ENCODE assay signal across 21 cellular contexts in the genomic region with DNA sequence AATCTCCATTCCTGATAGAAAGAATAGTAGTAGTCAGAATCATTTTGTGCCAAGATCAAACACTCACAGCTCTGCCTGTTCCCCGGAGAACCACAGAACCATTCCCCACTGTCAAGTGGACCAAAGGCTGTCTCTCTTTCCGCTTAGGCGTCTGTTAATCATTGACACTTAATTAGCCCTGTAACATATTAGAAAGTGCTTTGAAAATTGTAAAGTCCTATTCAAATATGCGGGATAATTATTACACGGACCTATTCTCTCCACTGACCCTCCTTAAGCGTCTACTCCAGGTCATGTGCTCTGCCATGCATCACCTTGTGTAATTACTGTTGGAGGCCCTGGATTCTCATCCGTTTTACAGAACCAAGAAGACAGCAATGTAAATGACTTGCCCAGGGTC.
A peak's percentile ranks its signal among the peaks of the same experiment; 100 is the strongest.
DNase-seq lines count a peak whose midpoint lies in the region; ATAC-seq and TF ChIP-seq lines count a peak whose summit lies in the region.
"Had no signal": no experiment of that assay in that cellular context is flagged by ENCODE, and none has a peak within 500 bp of the region (broad histone marks: within the 10 kb centered on the region; RNA-seq: fewer than 3 reads in every experiment).

No MANE protein-coding gene starts in this region.

- H3K4me1 ChIP-seq in hepatocyte (ENCODE audit: insufficient read depth) (peaks cover 9% of the 10 kb centered on the region), lower lobe of right lung (no peaks in the 10 kb centered on the region), upper lobe of left lung (no peaks in the 10 kb centered on the region)

- ATAC-seq in lower lobe of right lung (peak; percentile 67 to 81), upper lobe of left lung (ENCODE audit: low FRiP score in 2 of 2) (peak; percentile 14 to 60), HG02885 (IDR thresholded peaks at IDR 0.05; ENCODE audit: poor library complexity, unreplicated experiment) (no peak)

- H3K79me2 ChIP-seq in hepatocyte: no peaks in the 10 kb centered on the region

- H3K36me3 ChIP-seq in hepatocyte (replicated peaks; ENCODE audit: insufficient read depth, low read depth): no peaks in the 10 kb centered on the region
- H3K36me3 ChIP-seq in lower lobe of right lung: no peaks in the 10 kb centered on the region
- H3K36me3 ChIP-seq in upper lobe of left lung: no peaks in the 10 kb centered on the region

- H4K20me1 ChIP-seq in hepatocyte (ENCODE audit: insufficient read depth, poor library complexity, severe bottlenecking): no peaks in the 10 kb centered on the region

- TF ChIP-seq CTCF in hepatocyte (IDR thresholded peaks at IDR 0.05; ENCODE audit: poor library complexity) (no peak), lower lobe of right lung (IDR thresholded peaks at IDR 0.05) (no peak), upper lobe of left lung (IDR thresholded peaks at IDR 0.05) (no peak)

- no peaks in the 10 kb centered on the region for H3K9me2 ChIP-seq in hepatocyte (replicated peaks; ENCODE audit: insufficient read depth)
- H3K9me2 ChIP-seq: SK-N-SH had no signal

- H3K4me3 ChIP-seq in hepatocyte: no peak overlapping the region
- H3K4me3 ChIP-seq in lower lobe of right lung: no peak overlapping the region
- no peak overlapping the region for H3K4me3 ChIP-seq in upper lobe of left lung
- H3K4me3 ChIP-seq: PC-9 had no signal

- H3K9me3 ChIP-seq in hepatocyte (ENCODE audit: low read depth): no peaks in the 10 kb centered on the region
- H3K9me3 ChIP-seq in lower lobe of right lung: peaks cover 4% of the 10 kb centered on the region
- H3K9me3 ChIP-seq in upper lobe of left lung: no peaks in the 10 kb centered on the region

- 56% methylated on average over 7 of the region's 7 CpGs for WGBS in hepatocyte (ENCODE audit: low lambda C conversion rate, missing lambda C conversion rate)
- WGBS in upper lobe of left lung, 2 donors: 72 to 80% methylated on average over 7 of the region's 7 CpGs

- no peak for TF ChIP-seq POLR2A in upper lobe of left lung (IDR thresholded peaks at IDR 0.05)

- H3K4me2 ChIP-seq in hepatocyte: no peak overlapping the region
- H3K4me2 ChIP-seq: SK-N-SH had no signal

- no peak overlapping the region for H2AFZ ChIP-seq in hepatocyte
- H2AFZ ChIP-seq: PC-9 had no signal

- intact Hi-C loops in lower lobe of right lung (cut with DNase I): no loop called here

- DNase-seq in DMS53 treated with DMSO at 0.1 percent for 48 hours (lab: John Stamatoyannopoulos, UW; ENCODE audit: unreplicated experiment): peak; percentile 7
- peak; percentile 43 for DNase-seq in hepatocyte (ENCODE audit: low spot score)
- no peak for DNase-seq in lower lobe of right lung
- DNase-seq in upper lobe of left lung: peak in 1 of 2 donors; percentile 34
- DNase-seq in ureter (ENCODE audit: low spot score): no peak
- no peak for DNase-seq in epidermal melanocyte (ENCODE audit: insufficient read length, low spot score)
- DNase-seq: DMS 273 treated with DMSO at 0.1 percent for 48 hours, GOT3, HCEC 1CT, KG1, NCI-H1092 treated with DMSO at 0.1 percent for 48 hours, NCI-H146, NCI-H2029, NCI-H2227 treated with DMSO at 0.1 percent for 48 hours, NCI-H510A treated with DMSO at 0.1 percent for 48 hours, NCI-H748 treated with DMSO at 0.1 percent for 48 hours, PC-9, SIG-M5, SK-N-SH had no signal

- no peak for TF ChIP-seq EP300 in upper lobe of left lung (IDR thresholded peaks at IDR 0.05)

- H3K27me3 ChIP-seq in hepatocyte (no peaks in the 10 kb centered on the region), lower lobe of right lung (ENCODE audit: low read depth) (no peaks in the 10 kb centered on the region), upper lobe of left lung (no peaks in the 10 kb centered on the region)

- no peak overlapping the region for H3K27ac ChIP-seq in hepatocyte
- no peak overlapping the region for H3K27ac ChIP-seq in lower lobe of right lung
- H3K27ac ChIP-seq in upper lobe of left lung: no peak overlapping the region
- H3K27ac ChIP-seq: PC-9, RWPE1 had no signal

Comparison
In these comparisons a context has a peak if more than half of its experiments do, and no peak if none do; other contexts are left out.
1. DNase-seq: peak in DMS53 treated with DMSO at 0.1 percent for 48 hours (single experiment) and hepatocyte (single experiment); none in lower lobe of right lung (single experiment), ureter (single experiment) and epidermal melanocyte (single experiment).